ENCODE assay signal across 17 cellular contexts in genomic region chr2:152320814-152321213, GRCh38. TPM values are rescaled to one million over a fixed set of nuclear protein-coding genes. Genes with fewer than 3 reads are reported as not detected.
DNase-seq lines count a peak whose midpoint lies in the region; ATAC-seq and TF ChIP-seq lines count a peak whose summit lies in the region.
"Had no signal": no experiment of that assay in that cellular context is flagged by ENCODE, and none has a peak within 500 bp of the region (broad histone marks: within the 10 kb centered on the region; RNA-seq: fewer than 3 reads in every experiment).

No MANE protein-coding gene starts in this region.

- no peak overlapping the region for H3K14ac ChIP-seq in IMR-90 (replicated peaks; ENCODE audit: low read depth, low read length)

- H3K4me1 ChIP-seq in BLaER1 treated with 17β-estradiol and CSF1 and Interleukin-3, amounts not matched to agents 10 nM and 100 nM = peaks cover 9 to 23% (median 18%) of the 10 kb centered on the region in 10 experiments
- H3K4me1 ChIP-seq in IMR-90 (ENCODE audit: control insufficient read depth, insufficient read depth, low read length) = peaks cover 3% of the 10 kb centered on the region
- no peaks in the 10 kb centered on the region for H3K4me1 ChIP-seq in mesendoderm (ENCODE audit: control insufficient read depth, low read depth, low read length)
- no peaks in the 10 kb centered on the region for H3K4me1 ChIP-seq in upper lobe of right lung

- H2AK9ac ChIP-seq in IMR-90 (replicated peaks; ENCODE audit: low read depth, low read length, poor library complexity) = peak overlapping the region; percentile 34

- intact Hi-C loops in IMR-90 (cut with micrococcal nuclease) (no loop called here), upper lobe of right lung (cut with DNase I) (no loop called here)

- H3K23ac ChIP-seq in IMR-90 (ENCODE audit: low read depth, low read length) (no peak overlapping the region), mesendoderm (ENCODE audit: low read length) (no peak overlapping the region)

- no peak overlapping the region for H2BK120ac ChIP-seq in IMR-90 (ENCODE audit: low read depth, low read length)
- no peak overlapping the region for H2BK120ac ChIP-seq in mesendoderm (ENCODE audit: low read depth, low read length)

- H3K56ac ChIP-seq in IMR-90 (ENCODE audit: extremely low read depth, insufficient read depth, low read length) = no peak overlapping the region
- no peak overlapping the region for H3K56ac ChIP-seq in mesendoderm (ENCODE audit: low read length)

- H3K9ac ChIP-seq in BLaER1 treated with 17β-estradiol and CSF1 and Interleukin-3, amounts not matched to agents 10 nM and 100 nM = no peak overlapping the region
- H3K9ac ChIP-seq in IMR-90 (ENCODE audit: low read depth, low read length) = no peak overlapping the region
- H3K9ac ChIP-seq in mesendoderm (ENCODE audit: low read length) = no peak overlapping the region
- H3K9ac ChIP-seq: BLaER1 had no signal

- H3K9me1 ChIP-seq in IMR-90 (ENCODE audit: insufficient read depth, low read length) = no peaks in the 10 kb centered on the region

- peak overlapping the region in 6 of 11 experiments; percentile 70 to 93 (median 87); a peak in 6 of 22 replicates for H3K4me2 ChIP-seq in BLaER1 treated with 17β-estradiol and CSF1 and Interleukin-3, amounts not matched to agents 10 nM and 100 nM
- H3K4me2 ChIP-seq in IMR-90 (ENCODE audit: low read depth, low read length) = no peak overlapping the region
- H3K4me2 ChIP-seq in mesendoderm (ENCODE audit: low read length) = no peak overlapping the region

- no peak for TF ChIP-seq RAD21 in IMR-90 (IDR thresholded peaks at IDR 0.05; ENCODE audit: low read length)

- no peaks in the 10 kb centered on the region for H4K20me1 ChIP-seq in BLaER1 treated with 17β-estradiol and CSF1 and Interleukin-3, amounts not matched to agents 10 nM and 100 nM
- no peaks in the 10 kb centered on the region for H4K20me1 ChIP-seq in IMR-90 (ENCODE audit: insufficient read depth, low read length)
- H4K20me1 ChIP-seq: BLaER1 had no signal

- CTCF ChIA-PET in IMR-90 (lab: Yijun Ruan, JAX) = no interaction called here

- WGBS in IMR-90 (ENCODE audit: extremely low coverage in 2 of 2, insufficient read length in 1 of 2), 2 experiments = 100% methylated on average over 1 of the region's 5 CpGs; no CpG with 5 or more reads in 1 of the 2 experiments
- WGBS in mesendoderm (ENCODE audit: extremely low coverage, insufficient coverage, low lambda C conversion rate) = no CpG with 5 or more reads among the region's 5 CpGs

- ATAC-seq in IMR-90 (ENCODE audit: low read depth) = no peak
- peak; percentile 20 for ATAC-seq in upper lobe of right lung
- no peak for ATAC-seq in GM19467 (IDR thresholded peaks at IDR 0.05; ENCODE audit: unreplicated experiment)
- ATAC-seq: HCT116 had no signal

- POLR2A ChIA-PET in IMR-90 (lab: Charles Lee; ENCODE audit: unreplicated experiment) = no interaction called here

- no peak overlapping the region for H2AK5ac ChIP-seq in IMR-90 (ENCODE audit: low read depth, low read length)
- H2AK5ac ChIP-seq in mesendoderm (ENCODE audit: low read length) = no peak overlapping the region

- H4K8ac ChIP-seq in IMR-90 (ENCODE audit: low read depth in 2 of 2, low read length in 2 of 2) = no peak overlapping the region
- no peak overlapping the region for H4K8ac ChIP-seq in mesendoderm (ENCODE audit: low read depth, low read length)

- no peak for TF ChIP-seq POLR2A in IMR-90 (IDR thresholded peaks at IDR 0.05; ENCODE audit: low read depth, low read length)

- H4K5ac ChIP-seq in IMR-90 (ENCODE audit: low read depth, low read length) (no peak overlapping the region), mesendoderm (ENCODE audit: low read length) (no peak overlapping the region)

- H2BK15ac ChIP-seq in IMR-90 (ENCODE audit: low read depth, low read length) = no peak overlapping the region
- H2BK15ac ChIP-seq in mesendoderm (replicated peaks; ENCODE audit: low read depth) = no peak overlapping the region

- H3K4ac ChIP-seq in IMR-90 (ENCODE audit: low read depth, low read length) (no peak overlapping the region), mesendoderm (ENCODE audit: low read depth, low read length) (no peak overlapping the region)

- DNase-seq in IMR-90 (no peak), mesendoderm (peak; percentile 3), upper lobe of right lung (no peak)
- no peak for DNase-seq in activated CD4-positive, alpha-beta T cell treated with anti-CD3 and anti-CD28 coated beads for 48 hours
- no peak for DNase-seq in effector CD4-positive, alpha-beta T cell
- DNase-seq: 8988T; CD8-positive, alpha-beta memory T cell; COR-L47; DMS 273 treated with DMSO at 0.1 percent for 48 hours; DMS53; DND-41; HFFc6; KG1 had no signal

- H3K27ac ChIP-seq in BLaER1 treated with 17β-estradiol and CSF1 and Interleukin-3, amounts not matched to agents 10 nM and 100 nM = peak overlapping the region in 1 of 11 experiments; percentile 31; a peak in 1 of 22 replicates
- no peak overlapping the region for H3K27ac ChIP-seq in IMR-90 (ENCODE audit: insufficient read depth, low read length)
- no peak overlapping the region for H3K27ac ChIP-seq in mesendoderm (ENCODE audit: low read depth, low read length)
- no peak overlapping the region for H3K27ac ChIP-seq in upper lobe of right lung
- H3K27ac ChIP-seq: BLaER1 had no signal

- TF ChIP-seq CTCF in IMR-90 (conservative IDR thresholded peaks at IDR 0.05; ENCODE audit: low read depth, low read length) (no peak), upper lobe of right lung (IDR thresholded peaks at IDR 0.05) (no peak)

- dilution Hi-C loops in IMR-90 (cut with HindIII; ENCODE audit: low sequenced_read_pairs, unreplicated experiment) = no loop called here

- H3K27me3 ChIP-seq in BLaER1 treated with 17β-estradiol and CSF1 and Interleukin-3, amounts not matched to agents 10 nM and 100 nM = no peaks in the 10 kb centered on the region
- H3K27me3 ChIP-seq in IMR-90 (ENCODE audit: control insufficient read depth, insufficient read depth, low read length) = no peaks in the 10 kb centered on the region
- H3K27me3 ChIP-seq in mesendoderm (ENCODE audit: insufficient read depth, low read length, poor library complexity) = no peaks in the 10 kb centered on the region
- no peaks in the 10 kb centered on the region for H3K27me3 ChIP-seq in upper lobe of right lung
- H3K27me3 ChIP-seq: BLaER1 had no signal

- H2AFZ ChIP-seq in IMR-90 (replicated peaks; ENCODE audit: low read length, poor library complexity) = no peak overlapping the region

- no peaks in the 10 kb centered on the region for H3K36me3 ChIP-seq in BLaER1 treated with 17β-estradiol and CSF1 and Interleukin-3, amounts not matched to agents 10 nM and 100 nM
- H3K36me3 ChIP-seq in IMR-90 (ENCODE audit: control insufficient read depth, insufficient read depth, low read length) (no peaks in the 10 kb centered on the region), mesendoderm (ENCODE audit: control insufficient read depth, insufficient read depth, low read length) (no peaks in the 10 kb centered on the region), upper lobe of right lung (no peaks in the 10 kb centered on the region)
- H3K36me3 ChIP-seq: BLaER1 had no signal

- no peak overlapping the region for H3K18ac ChIP-seq in IMR-90 (ENCODE audit: low read depth, low read length)
- H3K18ac ChIP-seq in mesendoderm (ENCODE audit: low read length) = no peak overlapping the region

- H4K91ac ChIP-seq in IMR-90 (ENCODE audit: insufficient read depth, low read depth, low read length) = no peak overlapping the region

- H2BK5ac ChIP-seq in IMR-90 (ENCODE audit: low read depth, low read length, poor library complexity, severe bottlenecking) (no peak overlapping the region), mesendoderm (ENCODE audit: low read length) (no peak overlapping the region)

- BruUV-seq in IMR-90 (replicated peaks; lab: Mats Ljungman, UMichigan) = no TSS peak

- no peaks in the 10 kb centered on the region for H3K79me2 ChIP-seq in mesendoderm (ENCODE audit: control insufficient read depth, insufficient read depth, low read length)

- H3K79me1 ChIP-seq in IMR-90 (ENCODE audit: low read depth in 1 of 2, low read length in 2 of 2) (no peaks in the 10 kb centered on the region), mesendoderm (ENCODE audit: low read length) (no peaks in the 10 kb centered on the region)

- peaks cover 6 to 17% (median 13%) of the 10 kb centered on the region in 11 experiments; a peak in 16 of 22 replicates for H3K9me3 ChIP-seq in BLaER1 treated with 17β-estradiol and CSF1 and Interleukin-3, amounts not matched to agents 10 nM and 100 nM (replicated peaks in 1 of 11)
- H3K9me3 ChIP-seq in IMR-90 (ENCODE audit: control insufficient read depth, insufficient read depth, low read length) (no peaks in the 10 kb centered on the region), upper lobe of right lung (no peaks in the 10 kb centered on the region)

- H3K4me3 ChIP-seq in BLaER1 treated with 17β-estradiol and CSF1 and Interleukin-3, amounts not matched to agents 10 nM and 100 nM = no peak overlapping the region
- H3K4me3 ChIP-seq in IMR-90 (ENCODE audit: insufficient read depth, low read depth, low read length) = no peak overlapping the region
- no peak overlapping the region for H3K4me3 ChIP-seq in mesendoderm (ENCODE audit: low read length)
- no peak overlapping the region for H3K4me3 ChIP-seq in upper lobe of right lung
- H3K4me3 ChIP-seq: BLaER1 had no signal

- no peak overlapping the region for H2BK20ac ChIP-seq in IMR-90 (ENCODE audit: low read depth, low read length)

- in situ Hi-C loops in IMR-90 (cut with MboI; ENCODE audit: low sequenced_read_pairs) = no loop called here

TF ChIP-seq in IMR-90, 13 proteins besides CTCF, POLR2A, EP300 and RAD21 (continues in another document):
- no peak for TF ChIP-seq BHLHE40 (IDR thresholded peaks at IDR 0.05; ENCODE audit: low read depth, low read length)
- TF ChIP-seq, protein P1, sequence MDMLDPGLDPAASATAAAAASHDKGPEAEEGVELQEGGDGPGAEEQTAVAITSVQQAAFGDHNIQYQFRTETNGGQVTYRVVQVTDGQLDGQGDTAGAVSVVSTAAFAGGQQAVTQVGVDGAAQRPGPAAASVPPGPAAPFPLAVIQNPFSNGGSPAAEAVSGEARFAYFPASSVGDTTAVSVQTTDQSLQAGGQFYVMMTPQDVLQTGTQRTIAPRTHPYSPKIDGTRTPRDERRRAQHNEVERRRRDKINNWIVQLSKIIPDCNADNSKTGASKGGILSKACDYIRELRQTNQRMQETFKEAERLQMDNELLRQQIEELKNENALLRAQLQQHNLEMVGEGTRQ (IDR thresholded peaks at IDR 0.05; ENCODE audit: low read depth, low read length) = no peak
- TF ChIP-seq MXI1 (IDR thresholded peaks at IDR 0.05; ENCODE audit: borderline replicate concordance, low read depth, low read length) = no peak
- no peak for TF ChIP-seq FOS (IDR thresholded peaks at IDR 0.05; ENCODE audit: low read depth, low read length)
- no peak for TF ChIP-seq SMC3 (IDR thresholded peaks at IDR 0.05; ENCODE audit: low read depth, low read length)
- TF ChIP-seq RFX5 (IDR thresholded peaks at IDR 0.05; ENCODE audit: low read depth, low read length) = no peak
- no peak for TF ChIP-seq NFE2L2 (IDR thresholded peaks at IDR 0.05; ENCODE audit: low read depth, low read length)

RNA-seq across cellular contexts. Expression of gene FMNL2, which starts 14.2 kb away (rescaled TPM):
- total RNA-seq in IMR-90 (2012; rRNA removed) (10.9 and 15.6 TPM in 2 replicates), upper lobe of right lung (69.5 TPM)
- polyA plus RNA-seq in IMR-90 (2012; rRNA removed) = 8.5 and 11.4 TPM in 2 replicates
- 1.8 and 1.9 TPM in 2 replicates for polyA plus RNA-seq in IMR-90 (2012; cell fraction: cytosol; rRNA removed)
- 3.0 and 23.7 TPM in 2 replicates for polyA plus RNA-seq in IMR-90 (2012; cell fraction: nucleus; rRNA removed; ENCODE audit: low replicate concordance)
- polyA plus RNA-seq in mesendoderm (2013, experiment 1 of 2) = 23.6 TPM
- polyA plus RNA-seq in mesendoderm (2013, experiment 2 of 2) = 23.3 TPM

Comparison
In these comparisons a context has a peak if more than half of its experiments do, and no peak if none do; other contexts are left out.
1. H3K4me2 ChIP-seq: peak in BLaER1 treated with 17β-estradiol and CSF1 and Interleukin-3, amounts not matched to agents 10 nM and 100 nM (6 of 11); none in IMR-90 (single experiment) and mesendoderm (single experiment).